8 cellular contexts compared by ENCODE assay signal in genomic region chrX:129843209-129843458, GRCh38. TPM values are rescaled to one million over a fixed set of nuclear protein-coding genes. Genes with fewer than 3 reads are reported as not detected.
DNase-seq lines count a peak whose midpoint lies in the region; ATAC-seq and TF ChIP-seq lines count a peak whose summit lies in the region.

No MANE protein-coding gene starts in this region.

- peaks cover 29% of the 10 kb centered on the region for H3K4me1 Mint-ChIP-seq in dendritic cell treated with granulocyte-macrophage colony-stimulating factor and Interleukin-4, amounts not matched to agents 40 ng/mL and 50 ng/mL, for 4 days (ENCODE audit: low read depth)
- peaks cover 15 to 39% (median 27%) of the 10 kb centered on the region in 4 donors for H3K4me1 Mint-ChIP-seq in naive thymus-derived CD8-positive, alpha-beta T cell

- H3K9me3 Mint-ChIP-seq in dendritic cell treated with granulocyte-macrophage colony-stimulating factor and Interleukin-4, amounts not matched to agents 40 ng/mL and 50 ng/mL, for 4 days = no peaks in the 10 kb centered on the region
- no peaks in the 10 kb centered on the region for H3K9me3 Mint-ChIP-seq in naive thymus-derived CD8-positive, alpha-beta T cell

- POLR2A ChIA-PET in naive thymus-derived CD8-positive, alpha-beta T cell (lab: Charles Lee) = interaction anchor here (0.5 to 1.3 kb wide), 3 partner anchors 63 to 70 kb away, joined by 4 to 5 read pairs (median 5); partner anchors contain the start of gene UTP14A

- no peaks in the 10 kb centered on the region for H3K36me3 ChIP-seq in BE2C

- no peaks in the 10 kb centered on the region for H3K9me3 ChIP-seq in BE2C

- no peaks in the 10 kb centered on the region for H3K27me3 ChIP-seq in BE2C

- DNase-seq in BE2C = no peak
- no peak for DNase-seq in LNCaP clone FGC (ENCODE audit: low read depth)
- DNase-seq in naive thymus-derived CD8-positive, alpha-beta T cell = no peak
- DNase-seq in activated effector memory CD4-positive, alpha-beta T cell treated with anti-CD3 and anti-CD28 coated beads, Interleukin-2, amount 50 U/mL, for 16 hours = no peak
- DNase-seq in erythroblast (lab: John Stamatoyannopoulos, UW) = no peak
- no peak for DNase-seq in DMS153 (lab: John Stamatoyannopoulos, UW)
- no peak for DNase-seq in mesenteric fat pad (ENCODE audit: low spot score)

- H3K4me3 Mint-ChIP-seq in dendritic cell treated with granulocyte-macrophage colony-stimulating factor and Interleukin-4, amounts not matched to agents 40 ng/mL and 50 ng/mL, for 4 days = peak overlapping the region; percentile 82
- peak overlapping the region; percentile 77 to 94 (median 88) for H3K4me3 Mint-ChIP-seq in naive thymus-derived CD8-positive, alpha-beta T cell

- intact Hi-C loops in dendritic cell treated with granulocyte-macrophage colony-stimulating factor and Interleukin-4, amounts not matched to agents 40 ng/mL and 50 ng/mL, for 4 days (cut with micrococcal nuclease) = no loop called here

- peaks cover 5% of the 10 kb centered on the region for H3K36me3 Mint-ChIP-seq in dendritic cell treated with granulocyte-macrophage colony-stimulating factor and Interleukin-4, amounts not matched to agents 40 ng/mL and 50 ng/mL, for 4 days (ENCODE audit: low read depth)
- H3K36me3 Mint-ChIP-seq in naive thymus-derived CD8-positive, alpha-beta T cell = peaks cover 0 to 3% (median 0%) of the 10 kb centered on the region in 3 donors

- H3K27ac Mint-ChIP-seq in dendritic cell treated with granulocyte-macrophage colony-stimulating factor and Interleukin-4, amounts not matched to agents 40 ng/mL and 50 ng/mL, for 4 days = peak overlapping the region; percentile 80
- peak overlapping the region in 8 of 10 donors; percentile 23 to 75 (median 70) for H3K27ac Mint-ChIP-seq in naive thymus-derived CD8-positive, alpha-beta T cell

- no peak for ATAC-seq in naive thymus-derived CD8-positive, alpha-beta T cell

- TF ChIP-seq POLR2A in erythroblast (IDR thresholded peaks at IDR 0.05; ENCODE audit: low read length) = no peak

- H3K4me3 ChIP-seq in BE2C (ENCODE audit: low read depth, low read length) = peak overlapping the region; percentile 71
- H3K4me3 ChIP-seq in LNCaP clone FGC (ENCODE audit: low read depth, low read length) = peak overlapping the region; percentile 56

- peaks cover 4% of the 10 kb centered on the region for H3K27me3 Mint-ChIP-seq in dendritic cell treated with granulocyte-macrophage colony-stimulating factor and Interleukin-4, amounts not matched to agents 40 ng/mL and 50 ng/mL, for 4 days
- H3K27me3 Mint-ChIP-seq in naive thymus-derived CD8-positive, alpha-beta T cell = no peaks in the 10 kb centered on the region

- H3K4me1 ChIP-seq in BE2C = no peaks in the 10 kb centered on the region

- TF ChIP-seq CTCF in BE2C (IDR thresholded peaks at IDR 0.05; ENCODE audit: low read depth, low read length) = no peak
- no peak for TF ChIP-seq CTCF in LNCaP clone FGC (IDR thresholded peaks at IDR 0.05; ENCODE audit: control insufficient read depth, extremely low read depth, insufficient read depth)

RNA-seq across cellular contexts. Expression of gene ZDHHC9, which starts 0.6 kb away (rescaled TPM):
- 16.7 TPM for polyA plus RNA-seq in BE2C (2012; ENCODE audit: insufficient read depth, insufficient read length, low read depth)
- 10 to 100 TPM in 1 of 2 experiments, 1 to 10 TPM in 1; 9.6 to 12.3 TPM for total RNA-seq in naive thymus-derived CD8-positive, alpha-beta T cell
- 1 to 10 TPM; 4.1 to 7.5 (median 5.8) TPM for polyA plus RNA-seq in naive thymus-derived CD8-positive, alpha-beta T cell
- total RNA-seq in mesenteric fat pad = 71.1 TPM
